8 cellular contexts compared by ENCODE assay signal in the genomic region with DNA sequence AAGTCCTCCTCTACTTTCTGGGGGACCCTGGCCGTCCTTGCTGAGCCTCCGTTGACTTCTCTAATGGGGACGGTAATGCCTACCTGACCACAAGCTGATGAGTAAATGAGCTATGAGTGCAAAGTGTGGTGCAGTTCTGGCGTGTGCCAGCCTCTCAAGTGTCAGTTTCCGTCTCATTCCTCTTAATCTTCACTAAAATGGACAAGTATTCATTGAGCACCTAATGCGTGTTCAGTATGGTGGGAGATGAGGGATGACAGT. TPM values are rescaled to one million over a fixed set of nuclear protein-coding genes. Genes with fewer than 3 reads are reported as not detected.
DNase-seq lines count a peak whose midpoint lies in the region; ATAC-seq and TF ChIP-seq lines count a peak whose summit lies in the region.

No MANE protein-coding gene starts in this region.

- H3K9me3 ChIP-seq in BLaER1: no peaks in the 10 kb centered on the region
- H3K9me3 ChIP-seq in iPS-20b (ENCODE audit: insufficient read depth, low read depth, low read length): no peaks in the 10 kb centered on the region
- no peaks in the 10 kb centered on the region for H3K9me3 ChIP-seq in stomach

- H3K36me3 ChIP-seq in BLaER1 (peaks cover 10% of the 10 kb centered on the region), iPS-20b (ENCODE audit: insufficient read depth, low read depth, low read length) (no peaks in the 10 kb centered on the region), stomach (no peaks in the 10 kb centered on the region)

- TF ChIP-seq CTCF in stomach (IDR thresholded peaks at IDR 0.05): no peak

- H3K9ac ChIP-seq in BLaER1 (peak overlapping the region; percentile 95), iPS-20b (ENCODE audit: low read depth, low read length) (peak overlapping the region; percentile 99; the same call in 1 of the 2 replicates)

- TF ChIP-seq POLR2A in stomach (IDR thresholded peaks at IDR 0.05): no peak

- intact Hi-C loops in stomach (cut with DNase I; ENCODE audit: low total_unique reads): no loop called here

- H3K27ac ChIP-seq in BLaER1: peak overlapping the region; percentile 96
- peak overlapping the region; percentile 98 for H3K27ac ChIP-seq in iPS-20b (ENCODE audit: low read length)
- H3K27ac ChIP-seq in stomach: peak overlapping the region; percentile 93 to 99 (median 98)

- H3K4me3 ChIP-seq in BLaER1 (peak overlapping the region; percentile 96), iPS-20b (ENCODE audit: low read length) (peak overlapping the region; percentile 99), stomach (peak overlapping the region; percentile 83 to 98 (median 94))

- ATAC-seq in HG03097 (IDR thresholded peaks at IDR 0.05; ENCODE audit: low FRiP score, unreplicated experiment) (peak; percentile 0), HG02571 (IDR thresholded peaks at IDR 0.05; ENCODE audit: unreplicated experiment) (no peak), GM19452 (IDR thresholded peaks at IDR 0.05; ENCODE audit: unreplicated experiment) (no peak)

- H3K27me3 ChIP-seq in BLaER1 (no peaks in the 10 kb centered on the region), iPS-20b (ENCODE audit: insufficient read depth, low read length) (no peaks in the 10 kb centered on the region; the same call in 1 of the 2 replicates), stomach (no peaks in the 10 kb centered on the region)

- peaks cover 32% of the 10 kb centered on the region for H4K20me1 ChIP-seq in BLaER1

- 20 to 27% (median 22%) methylated on average over 6 of the region's 6 CpGs for WGBS in stomach, 5 donors

- H3K4me1 ChIP-seq in BLaER1 (peaks cover 44% of the 10 kb centered on the region), iPS-20b (ENCODE audit: insufficient read depth, low read length) (peaks cover 15% of the 10 kb centered on the region; the same call in 1 of the 2 replicates), stomach (peaks cover 24 to 58% (median 46%) of the 10 kb centered on the region in 4 donors)

- H3K4me2 ChIP-seq in BLaER1: peak overlapping the region; percentile 87

- DNase-seq in activated T-helper 9 cell treated with anti-CD3 and anti-CD28 coated beads, Interleukin-2, amount 50 U/mL, for 16 hours (ENCODE audit: low read depth): peak; percentile 8
- no peak for DNase-seq in stomach
- DNase-seq in HCEC 1CT: no peak

- no peak for TF ChIP-seq EP300 in stomach (IDR thresholded peaks at IDR 0.05)

RNA-seq across cellular contexts. Expression of a gene that starts 0.6 kb away (rescaled TPM):
- total RNA-seq in stomach: 10 to 100 TPM in 3 of 5 donors, 1 to 10 TPM in 2; 1.4 to 26.7 (median 10.7) TPM
- 1 to 10 TPM; 7.1 to 9.9 (median 8.1) TPM for polyA plus RNA-seq in stomach
